14 cellular contexts compared by ENCODE assay signal in the genomic region with DNA sequence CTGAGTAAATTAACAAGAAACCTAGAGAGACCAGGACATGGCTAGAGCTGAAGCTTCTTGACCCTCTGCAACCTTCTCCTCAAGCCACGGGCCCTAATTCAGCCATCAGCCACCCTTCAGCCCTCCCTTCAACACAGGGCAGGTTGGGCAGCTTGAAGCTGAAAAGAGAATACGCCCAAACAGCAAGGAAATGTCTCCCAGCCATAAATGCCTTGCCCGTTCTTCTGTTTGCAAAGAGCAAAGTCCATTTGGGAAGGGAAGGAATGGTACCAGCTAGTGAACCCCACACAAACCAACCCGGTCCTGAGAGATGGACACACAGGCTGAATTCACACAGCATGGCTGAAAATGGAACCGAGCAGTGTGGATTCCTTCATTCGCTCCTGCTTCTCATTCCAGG. TPM values are rescaled to one million over a fixed set of nuclear protein-coding genes. Genes with fewer than 3 reads are reported as not detected.
DNase-seq lines count a peak whose midpoint lies in the region; ATAC-seq and TF ChIP-seq lines count a peak whose summit lies in the region.
"Had no signal": no experiment of that assay in that cellular context is flagged by ENCODE, and none has a peak within 500 bp of the region (broad histone marks: within the 10 kb centered on the region; RNA-seq: fewer than 3 reads in every experiment).

No MANE protein-coding gene starts in this region.

- H3K9ac ChIP-seq in IMR-90 (ENCODE audit: low read depth, low read length): no peak overlapping the region; the same call in 1 of the 2 replicates

- ATAC-seq in IMR-90 (ENCODE audit: low read depth) (no peak), right cardiac atrium (peak in 1 of 2 donors; percentile 2), HG03025 (IDR thresholded peaks at IDR 0.05; ENCODE audit: low FRiP score, unreplicated experiment) (no peak)

- no peak for TF ChIP-seq CTCF in IMR-90 (conservative IDR thresholded peaks at IDR 0.05; ENCODE audit: low read depth, low read length)
- TF ChIP-seq CTCF in nephron progenitor cell (IDR thresholded peaks at IDR 0.05): no peak
- no peak for TF ChIP-seq CTCF in testis (IDR thresholded peaks at IDR 0.05)

- H3K4me3 ChIP-seq in IMR-90 (ENCODE audit: insufficient read depth, low read depth, low read length): no peak overlapping the region
- no peak overlapping the region for H3K4me3 ChIP-seq in right cardiac atrium (ENCODE audit: low read length)
- H3K4me3 ChIP-seq in testis: no peak overlapping the region
- H3K4me3 ChIP-seq: SJCRH30 had no signal

- dilution Hi-C loops in IMR-90 (cut with HindIII; ENCODE audit: low sequenced_read_pairs, unreplicated experiment): no loop called here

- H3K4me3 Mint-ChIP-seq in nephron progenitor cell: peak overlapping the region; percentile 30
- H3K4me3 Mint-ChIP-seq in activated CD4-positive, alpha-beta memory T cell treated with anti-CD3 and anti-CD28 coated beads, Interleukin-2, amount 10 ng/mL, durations not matched to agents 7 days and 5 days: no peak overlapping the region
- H3K4me3 Mint-ChIP-seq: activated naive CD4-positive, alpha-beta T cell treated with anti-CD3 and anti-CD28 coated beads for 36 hours had no signal

- in situ Hi-C loops in IMR-90 (cut with MboI; ENCODE audit: low sequenced_read_pairs): no loop called here

- H4K91ac ChIP-seq in IMR-90 (ENCODE audit: insufficient read depth, low read depth, low read length): peak overlapping the region; percentile 62

- H3K4me1 ChIP-seq in IMR-90 (ENCODE audit: control insufficient read depth, insufficient read depth, low read length) (peaks cover 25% of the 10 kb centered on the region), right cardiac atrium (ENCODE audit: control insufficient read depth, insufficient read depth, low read length) (peaks cover 18% of the 10 kb centered on the region), testis (peaks cover 41% of the 10 kb centered on the region)

- peak overlapping the region; percentile 51; the same call in 1 of the 2 replicates for H3K14ac ChIP-seq in IMR-90 (replicated peaks; ENCODE audit: low read depth, low read length)

- CTCF ChIA-PET in IMR-90 (lab: Yijun Ruan, JAX): no interaction called here
- CTCF ChIA-PET in activated CD4-positive, alpha-beta memory T cell treated with anti-CD3 and anti-CD28 coated beads, Interleukin-2, amount 10 ng/mL, durations not matched to agents 7 days and 5 days (lab: Charles Lee): interaction anchor here (0.8 to 1.6 kb wide), 3 partner anchors 14 to 15 kb away, joined by 3 to 5 read pairs (median 4); no protein-coding TSS in a partner anchor

- peak overlapping the region in 1 of 2 experiments; percentile 6; a peak in 1 of 4 replicates for H4K8ac ChIP-seq in IMR-90 (ENCODE audit: low read depth in 2 of 2, low read length in 2 of 2)

- no peak overlapping the region; the same call in 1 of the 2 replicates for H3K4me2 ChIP-seq in IMR-90 (ENCODE audit: low read depth, low read length)

- peak overlapping the region; percentile 7; the same call in 1 of the 2 replicates for H3K4ac ChIP-seq in IMR-90 (ENCODE audit: low read depth, low read length)

- H3K9me3 Mint-ChIP-seq in nephron progenitor cell: no peaks in the 10 kb centered on the region
- H3K9me3 Mint-ChIP-seq in activated CD4-positive, alpha-beta memory T cell treated with anti-CD3 and anti-CD28 coated beads, Interleukin-2, amount 10 ng/mL, durations not matched to agents 7 days and 5 days: no peaks in the 10 kb centered on the region
- H3K9me3 Mint-ChIP-seq: activated naive CD4-positive, alpha-beta T cell treated with anti-CD3 and anti-CD28 coated beads for 36 hours had no signal

- TF ChIP-seq POLR2A in IMR-90 (IDR thresholded peaks at IDR 0.05; ENCODE audit: low read depth, low read length) (no peak), testis (IDR thresholded peaks at IDR 0.05) (no peak)

- no peak overlapping the region for H3K27ac Mint-ChIP-seq in nephron progenitor cell
- H3K27ac Mint-ChIP-seq in activated CD4-positive, alpha-beta memory T cell treated with anti-CD3 and anti-CD28 coated beads, Interleukin-2, amount 10 ng/mL, durations not matched to agents 7 days and 5 days: no peak overlapping the region
- H3K27ac Mint-ChIP-seq: activated naive CD4-positive, alpha-beta T cell treated with anti-CD3 and anti-CD28 coated beads for 36 hours had no signal

- peaks cover 82% of the 10 kb centered on the region for H3K4me1 Mint-ChIP-seq in nephron progenitor cell
- no peaks in the 10 kb centered on the region for H3K4me1 Mint-ChIP-seq in activated CD4-positive, alpha-beta memory T cell treated with anti-CD3 and anti-CD28 coated beads, Interleukin-2, amount 10 ng/mL, durations not matched to agents 7 days and 5 days

- no peak overlapping the region for H3K18ac ChIP-seq in IMR-90 (ENCODE audit: low read depth, low read length)

- no peak overlapping the region for H2BK5ac ChIP-seq in IMR-90 (ENCODE audit: low read depth, low read length, poor library complexity, severe bottlenecking)

- TF ChIP-seq RAD21 in IMR-90 (IDR thresholded peaks at IDR 0.05; ENCODE audit: low read length): no peak

- H3K9me3 ChIP-seq in IMR-90 (ENCODE audit: control insufficient read depth, insufficient read depth, low read length) (no peaks in the 10 kb centered on the region), right cardiac atrium (ENCODE audit: control insufficient read depth, low read length) (no peaks in the 10 kb centered on the region), testis (no peaks in the 10 kb centered on the region)
- H3K9me3 ChIP-seq: SJCRH30 had no signal

- peak overlapping the region; percentile 10 for H4K5ac ChIP-seq in IMR-90 (ENCODE audit: low read depth, low read length)

- WGBS in IMR-90 (ENCODE audit: extremely low coverage in 2 of 2, insufficient read length in 1 of 2), 2 experiments: no CpG with 5 or more reads among the region's 6 CpGs
- WGBS in right cardiac atrium: 43% methylated on average over 6 of the region's 6 CpGs
- 60 to 62% methylated on average over 6 of the region's 6 CpGs for WGBS in testis, 2 donors

- H3K36me3 ChIP-seq in IMR-90 (ENCODE audit: control insufficient read depth, insufficient read depth, low read length): no peaks in the 10 kb centered on the region
- no peaks in the 10 kb centered on the region for H3K36me3 ChIP-seq in testis (ENCODE audit: low read depth, missing control alignments)
- H3K36me3 ChIP-seq: SJCRH30 had no signal

- H2BK15ac ChIP-seq in IMR-90 (ENCODE audit: low read depth, low read length): peak overlapping the region; percentile 82; the same call in 1 of the 3 replicates

- BruUV-seq in IMR-90 (replicated peaks; lab: Mats Ljungman, UMichigan): no TSS peak

- no peaks in the 10 kb centered on the region for H3K36me3 Mint-ChIP-seq in nephron progenitor cell (ENCODE audit: low read depth)
- no peaks in the 10 kb centered on the region for H3K36me3 Mint-ChIP-seq in activated CD4-positive, alpha-beta memory T cell treated with anti-CD3 and anti-CD28 coated beads, Interleukin-2, amount 10 ng/mL, durations not matched to agents 7 days and 5 days (ENCODE audit: low read depth)

- peak overlapping the region; percentile 27; the same call in 1 of the 2 replicates for H2AK5ac ChIP-seq in IMR-90 (ENCODE audit: low read depth, low read length)

- peaks cover 44% of the 10 kb centered on the region for H3K27me3 Mint-ChIP-seq in nephron progenitor cell (ENCODE audit: low read depth, poor library complexity)
- H3K27me3 Mint-ChIP-seq in activated CD4-positive, alpha-beta memory T cell treated with anti-CD3 and anti-CD28 coated beads, Interleukin-2, amount 10 ng/mL, durations not matched to agents 7 days and 5 days: peaks cover 6% of the 10 kb centered on the region

- DNase-seq in IMR-90: no peak
- DNase-seq in right cardiac atrium: no peak
- no peak for DNase-seq in nephron progenitor cell
- no peak for DNase-seq in testis
- DNase-seq in NCI-H2196 treated with DMSO at 0.1 percent for 48 hours (lab: John Stamatoyannopoulos, UW; ENCODE audit: unreplicated experiment): no peak
- DNase-seq in activated CD4-positive, alpha-beta memory T cell treated with anti-CD3 and anti-CD28 coated beads, Interleukin-2, amount 10 ng/mL, durations not matched to agents 7 days and 5 days: no peak
- DNase-seq: activated CD8-positive, alpha-beta memory T cell treated with anti-CD3 and anti-CD28 coated beads, Interleukin-2, amount 50 U/mL, for 48 hours; activated naive CD4-positive, alpha-beta T cell treated with anti-CD3 and anti-CD28 coated beads for 36 hours; NCI-H1436 treated with DMSO at 0.1 percent for 48 hours; NCI-H345; stimulated activated naive CD4-positive, alpha-beta T cell treated with Interleukin-2 at 50 U/mL for 16 hours; T-helper 9 cell had no signal

- peak overlapping the region; percentile 47 for H2AFZ ChIP-seq in IMR-90 (replicated peaks; ENCODE audit: low read length, poor library complexity)

- intact Hi-C loops in IMR-90 (cut with micrococcal nuclease): no loop called here
- intact Hi-C loops in right cardiac atrium (cut with DNase I): no loop called here
- intact Hi-C loops in testis (cut with DNase I; ENCODE audit: low total_unique reads): no loop called here

- 0 out of 4 replicates have a peak, but pooled peaks cover 0 to 4% of the 10 kb centered on the region in 2 experiments for H3K79me1 ChIP-seq in IMR-90 (ENCODE audit: low read depth in 1 of 2, low read length in 2 of 2)

- no peak overlapping the region; the same call in 1 of the 2 replicates for H3K56ac ChIP-seq in IMR-90 (ENCODE audit: extremely low read depth, insufficient read depth, low read length)

- H3K27me3 ChIP-seq in IMR-90 (ENCODE audit: control insufficient read depth, insufficient read depth, low read length) (no peaks in the 10 kb centered on the region), right cardiac atrium (ENCODE audit: control insufficient read depth, insufficient read depth) (no peaks in the 10 kb centered on the region), testis (no peaks in the 10 kb centered on the region)
- H3K27me3 ChIP-seq: SJCRH30 had no signal

- no peaks in the 10 kb centered on the region for H4K20me1 ChIP-seq in IMR-90 (ENCODE audit: insufficient read depth, low read length)

- H3K23ac ChIP-seq in IMR-90 (ENCODE audit: low read depth, low read length): peak overlapping the region; percentile 40; the same call in 1 of the 2 replicates

- H2BK20ac ChIP-seq in IMR-90 (ENCODE audit: low read depth, low read length): peak overlapping the region; percentile 38; the same call in 1 of the 2 replicates

- H2BK120ac ChIP-seq in IMR-90 (ENCODE audit: low read depth, low read length): peak overlapping the region; percentile 33; the same call in 1 of the 2 replicates

- H3K9me1 ChIP-seq in IMR-90 (ENCODE audit: insufficient read depth, low read length): peaks cover 7% of the 10 kb centered on the region

- H3K27ac ChIP-seq in IMR-90 (ENCODE audit: insufficient read depth, low read length) (no peak overlapping the region), right cardiac atrium (ENCODE audit: low read length) (peak overlapping the region; percentile 22), testis (peak overlapping the region; percentile 4 to 68)
- H3K27ac ChIP-seq: SJCRH30 had no signal

- POLR2A ChIA-PET in IMR-90 (lab: Charles Lee; ENCODE audit: unreplicated experiment): no interaction called here
- POLR2A ChIA-PET in activated CD4-positive, alpha-beta memory T cell treated with anti-CD3 and anti-CD28 coated beads, Interleukin-2, amount 10 ng/mL, durations not matched to agents 7 days and 5 days (lab: Charles Lee): no interaction called here

- peak overlapping the region; percentile 42 for H2AK9ac ChIP-seq in IMR-90 (replicated peaks; ENCODE audit: low read depth, low read length, poor library complexity)

RNA-seq across cellular contexts. Expression of a gene that starts 11.5 kb away (rescaled TPM):
- 5.0 and 8.2 TPM in 2 replicates for total RNA-seq in IMR-90 (2012; rRNA removed)
- 19.9 and 20.6 TPM in 2 replicates for polyA plus RNA-seq in IMR-90 (2012; rRNA removed)
- 10.7 and 13.6 TPM in 2 replicates for polyA plus RNA-seq in IMR-90 (2012; cell fraction: cytosol; rRNA removed)
- polyA plus RNA-seq in IMR-90 (2012; cell fraction: nucleus; rRNA removed; ENCODE audit: low replicate concordance): 59.8 and 70.3 TPM in 2 replicates
- total RNA-seq in right cardiac atrium: 10 to 100 TPM; 17.7 to 55.4 (median 37.7) TPM
- 17.7 TPM for polyA plus RNA-seq in right cardiac atrium
- 10 to 100 TPM in 1 of 2 donors, 1 to 10 TPM in 1; 5.9 to 14.7 TPM for total RNA-seq in testis
- 10.0 TPM for polyA plus RNA-seq in testis (ENCODE audit: insufficient read depth, low read depth, low replicate concordance)
- not detected for total RNA-seq in activated CD4-positive, alpha-beta memory T cell treated with anti-CD3 and anti-CD28 coated beads, Interleukin-2, amount 10 ng/mL, durations not matched to agents 7 days and 5 days
